In genomic region chr2:68467077-68467960, GRCh38 we compare ENCODE assay signal across 8 cellular contexts. TPM values are rescaled to one million over a fixed set of nuclear protein-coding genes. Genes with fewer than 3 reads are reported as not detected.
A peak's percentile ranks its signal among the peaks of the same experiment; 100 is the strongest.
DNase-seq lines count a peak whose midpoint lies in the region; ATAC-seq and TF ChIP-seq lines count a peak whose summit lies in the region.

Gene APLF, plus strand, starts transcription at chr2:68467585. Its CDS starts 147 bp downstream, at chr2:68467732.
Gene FBXO48, minus strand, starts transcription at chr2:68467294. Its CDS starts 2,149 bp downstream, at chr2:68465145.

- H2AFZ ChIP-seq in DND-41 (ENCODE audit: low read depth, low read length): peak within 1 kb of the TSS; percentile 92

- TF ChIP-seq EP300 in esophagus muscularis mucosa (IDR thresholded peaks at IDR 0.05): no peak

- TF ChIP-seq POLR2A in Peyer's patch (IDR thresholded peaks at IDR 0.05) (peak; percentile 33 to 45), esophagus muscularis mucosa (IDR thresholded peaks at IDR 0.05; ENCODE audit: low read depth) (peak; percentile 10)

- peaks cover 39% of the 10 kb centered on the region for H3K79me2 ChIP-seq in DND-41 (ENCODE audit: insufficient read depth, low read length)

- H3K27ac ChIP-seq in DND-41 (ENCODE audit: low read length) (peak within 1 kb of the TSS; percentile 83), KOPT-K1 (ENCODE audit: low read depth, low read length, poor library complexity, severe bottlenecking) (peak within 1 kb of the TSS; percentile 88), Peyer's patch (peak within 1 kb of the TSS; percentile 80 to 92 (median 88)), esophagus muscularis mucosa (replicated peaks in 1 of 4) (peak within 1 kb of the TSS; percentile 80 to 91 (median 86)), muscle layer of colon (ENCODE audit: low read depth, low read length) (peak within 1 kb of the TSS; percentile 78)

- peak within 1 kb of the TSS; percentile 62 to 76 for H3K4me3 ChIP-seq in DND-41 (ENCODE audit: low read depth in 1 of 2, low read length in 2 of 2)
- H3K4me3 ChIP-seq in Peyer's patch: peak within 1 kb of the TSS; percentile 67 to 76 (median 70)
- peak within 1 kb of the TSS; percentile 77 to 91 (median 86) for H3K4me3 ChIP-seq in esophagus muscularis mucosa
- peak within 1 kb of the TSS; percentile 84 to 95 for H3K4me3 ChIP-seq in muscle layer of colon (ENCODE audit: low read depth in 1 of 2, low read length in 2 of 2)

- peak within 1 kb of the TSS; percentile 77 for H3K4me2 ChIP-seq in DND-41 (ENCODE audit: insufficient read depth, low read length)

- H3K9me3 ChIP-seq in DND-41 (ENCODE audit: insufficient read depth, low read length, severe bottlenecking) (no peaks in the 10 kb centered on the region), KOPT-K1 (ENCODE audit: insufficient read depth, low read length, poor library complexity, severe bottlenecking) (no peaks in the 10 kb centered on the region), Peyer's patch (no peaks in the 10 kb centered on the region), esophagus muscularis mucosa (no peaks in the 10 kb centered on the region), muscle layer of colon (ENCODE audit: low read length) (no peaks in the 10 kb centered on the region)

- H4K20me1 ChIP-seq in DND-41 (ENCODE audit: insufficient read depth, low read length): no peaks in the 10 kb centered on the region

- H3K27me3 ChIP-seq in DND-41 (ENCODE audit: insufficient read depth, low read length, poor library complexity) (no peaks in the 10 kb centered on the region), Peyer's patch (no peaks in the 10 kb centered on the region), esophagus muscularis mucosa (no peaks in the 10 kb centered on the region), muscle layer of colon (ENCODE audit: control insufficient read depth in 1 of 2, insufficient read depth in 2 of 2, low read length in 2 of 2) (no peaks in the 10 kb centered on the region)

- H3K4me1 ChIP-seq in DND-41 (ENCODE audit: insufficient read depth, low read length) (peaks cover 53% of the 10 kb centered on the region), Peyer's patch (peaks cover 0 to 8% (median 0%) of the 10 kb centered on the region in 4 donors), esophagus muscularis mucosa (peaks cover 12 to 26% (median 22%) of the 10 kb centered on the region in 4 donors), muscle layer of colon (ENCODE audit: insufficient read depth, low read length) (peaks cover 6% of the 10 kb centered on the region)

- TF ChIP-seq CTCF in DND-41 (IDR thresholded peaks at IDR 0.05; ENCODE audit: borderline replicate concordance, extremely low read depth, low read length, poor library complexity, severe bottlenecking): no peak
- no peak for TF ChIP-seq CTCF in Peyer's patch (IDR thresholded peaks at IDR 0.05)
- no peak for TF ChIP-seq CTCF in esophagus muscularis mucosa (IDR thresholded peaks at IDR 0.05)

- no peaks in the 10 kb centered on the region; the same call in 1 of the 2 replicates for H3K36me3 ChIP-seq in DND-41 (ENCODE audit: insufficient read depth, low read length)
- no peaks in the 10 kb centered on the region for H3K36me3 ChIP-seq in KOPT-K1 (ENCODE audit: insufficient read depth, low read length)
- no peaks in the 10 kb centered on the region for H3K36me3 ChIP-seq in Peyer's patch
- H3K36me3 ChIP-seq in esophagus muscularis mucosa: no peaks in the 10 kb centered on the region
- no peaks in the 10 kb centered on the region for H3K36me3 ChIP-seq in muscle layer of colon (ENCODE audit: insufficient read depth, low read length)

- DNase-seq in DND-41: peak; percentile 99
- DNase-seq in Peyer's patch: peak; percentile 97 to 99 (median 98)
- DNase-seq in activated T-helper 1 cell treated with Interleukin-2 at 50 U/mL for 16 hours (ENCODE audit: low read depth): peak; percentile 93
- peak; percentile 99 for DNase-seq in esophagus muscularis mucosa (ENCODE audit: extremely low spot score)
- peak; percentile 96 to 97 for DNase-seq in stimulated activated CD8-positive, alpha-beta memory T cell treated with anti-CD3 and anti-CD28 coated beads, Interleukin-7, amount 100 ng/mL, for 1 hour (ENCODE audit: low read depth in 2 of 2)

- ATAC-seq in DND-41 (ENCODE audit: insufficient read depth, low read depth) (peak; percentile 93), GM21825 (IDR thresholded peaks at IDR 0.05; ENCODE audit: unreplicated experiment) (peak; percentile 93)

- WGBS in esophagus muscularis mucosa: under 1% methylated on average over 37 of the region's 82 CpGs

- peak within 1 kb of the TSS; percentile 87 for H3K9ac ChIP-seq in DND-41 (ENCODE audit: low read depth, low read length)
- H3K9ac ChIP-seq in muscle layer of colon (ENCODE audit: low read length): peak within 1 kb of the TSS; percentile 94

- intact Hi-C loops in esophagus muscularis mucosa (cut with DNase I): loop anchor here (5.0 kb wide), 2 partner anchors 365 to 460 kb away; no protein-coding TSS in a partner anchor

RNA-seq across cellular contexts. Expression of gene APLF, which starts in this region (rescaled TPM):
- total RNA-seq in Peyer's patch (1 to 10 TPM in 3 of 4 donors, under 1 TPM in 1; 0.70 to 9.1 (median 2.0) TPM), esophagus muscularis mucosa (10 to 100 TPM in 3 of 4 donors, 1 to 10 TPM in 1; 7.6 to 12.1 (median 10.9) TPM)

RNA-seq across cellular contexts. Expression of gene FBXO48, which starts in this region (rescaled TPM):
- total RNA-seq in Peyer's patch: 1 to 10 TPM in 3 of 4 donors, under 1 TPM in 1; 0.83 to 2.6 (median 1.4) TPM
- total RNA-seq in esophagus muscularis mucosa: under 1 TPM; 0.33 to 0.83 (median 0.59) TPM

Comparison
In these comparisons a context has a peak if more than half of its experiments do, and no peak if none do; other contexts are left out.
1. Peak in every context shown above with its lines: DNase-seq, ATAC-seq, H3K4me3 ChIP-seq and H3K27ac ChIP-seq.